18 cellular contexts compared by ENCODE assay signal in genomic region chr10:24287559-24288195, GRCh38.
"Had no signal": no experiment of that assay in that cellular context is flagged by ENCODE, and none has a peak within 500 bp of the region (broad histone marks: within the 10 kb centered on the region; RNA-seq: fewer than 3 reads in every experiment).

No MANE protein-coding gene starts in this region.

- H3K4me3 ChIP-seq: coronary artery, lung, neural progenitor cell had no signal

- ATAC-seq: activated CD8-positive, alpha-beta T cell treated with anti-CD3 and anti-CD28 coated beads, Interleukin-2, amount 10 ng/mL, durations not matched to agents 7 days and 5 days; activated naive CD4-positive, alpha-beta T cell treated with anti-CD3 and anti-CD28 coated beads, Interleukin-2, amount 50 U/mL, for 72 hours; activated T-cell treated with anti-CD3 and anti-CD28 coated beads, Interleukin-2, amount 50 U/mL, for 72 hours; stimulated activated memory B cell treated with anti-CD40 and anti-IgM and Interleukin-4, amounts not matched to agents 10 μg/mL and 1 μg/mL and 100 μg/mL, for 72 hours had no signal

- H3K27me3 ChIP-seq: neural progenitor cell had no signal

- DNase-seq: activated B cell treated with CpG ODN at 0.5 μM for 24 hours; activated CD4-positive, alpha-beta T cell treated with anti-CD3 and anti-CD28 coated beads for 48 hours; activated CD8-positive, alpha-beta memory T cell treated with anti-CD3 and anti-CD28 coated beads, Interleukin-2, amount 50 U/mL, for 4 hours; activated CD8-positive, alpha-beta T cell treated with anti-CD3 and anti-CD28 coated beads, Interleukin-2, amount 10 ng/mL, durations not matched to agents 7 days and 5 days; activated gamma-delta T cell; activated T-cell treated with anti-CD3 and anti-CD28 coated beads, Interleukin-2, amount 50 U/mL, for 72 hours; amniotic stem cell; central memory CD4-positive, alpha-beta T cell; foreskin melanocyte; head of caudate nucleus; naive B cell; substantia nigra; T-helper 2 cell had no signal

- H3K36me3 ChIP-seq: neural progenitor cell had no signal

- H3K4me1 ChIP-seq: neural progenitor cell had no signal

- H2AFZ ChIP-seq: neural progenitor cell had no signal

- H3K27ac ChIP-seq: coronary artery, neural progenitor cell had no signal

- H3K9ac ChIP-seq: neural progenitor cell had no signal

- H3K4me2 ChIP-seq: neural progenitor cell had no signal
